9 cellular contexts compared by ENCODE assay signal in genomic region chr2:237688081-237688480, GRCh38.
DNase-seq lines count a peak whose midpoint lies in the region; ATAC-seq and TF ChIP-seq lines count a peak whose summit lies in the region.
"Had no signal": no experiment of that assay in that cellular context is flagged by ENCODE, and none has a peak within 500 bp of the region (broad histone marks: within the 10 kb centered on the region; RNA-seq: fewer than 3 reads in every experiment).

No MANE protein-coding gene starts in this region.

- H3K9me3 Mint-ChIP-seq in IgD-negative memory B cell = no peaks in the 10 kb centered on the region
- H3K9me3 Mint-ChIP-seq in activated naive CD8-positive, alpha-beta T cell (ENCODE audit: low read depth) = no peaks in the 10 kb centered on the region
- no peaks in the 10 kb centered on the region for H3K9me3 Mint-ChIP-seq in stimulated activated effector memory CD8-positive, alpha-beta T cell treated with anti-CD3 and anti-CD28 coated beads, Interleukin-12 subunit alpha, Interleukin-12 subunit beta, amount 100 ng/mL, for 72 hours

- H3K4me3 Mint-ChIP-seq in IgD-negative memory B cell = peak overlapping the region; percentile 73 to 90 (median 82)
- peak overlapping the region; percentile 75 for H3K4me3 Mint-ChIP-seq in activated naive CD8-positive, alpha-beta T cell
- peak overlapping the region; percentile 95 for H3K4me3 Mint-ChIP-seq in stimulated activated effector memory CD8-positive, alpha-beta T cell treated with anti-CD3 and anti-CD28 coated beads, Interleukin-12 subunit alpha, Interleukin-12 subunit beta, amount 100 ng/mL, for 72 hours

- no peaks in the 10 kb centered on the region for H3K9me3 ChIP-seq in WERI-Rb-1 (ENCODE audit: severe bottlenecking)

- H3K27me3 Mint-ChIP-seq in IgD-negative memory B cell = peaks cover 3% of the 10 kb centered on the region
- no peaks in the 10 kb centered on the region for H3K27me3 Mint-ChIP-seq in activated naive CD8-positive, alpha-beta T cell

- H3K27ac ChIP-seq in WERI-Rb-1 = no peak overlapping the region

- DNase-seq in kidney tubule cell (ENCODE audit: low spot score) (peak; percentile 52), WERI-Rb-1 (no peak), amniotic stem cell (lab: John Stamatoyannopoulos, UW) (no peak)
- DNase-seq in stimulated activated effector memory CD8-positive, alpha-beta T cell treated with anti-CD3 and anti-CD28 coated beads, Interleukin-12 subunit alpha, Interleukin-12 subunit beta, amount 100 ng/mL, for 72 hours (ENCODE audit: low spot score in 2 of 2) = no peak
- DNase-seq: dermis blood vessel endothelial cell had no signal

- H3K36me3 Mint-ChIP-seq in IgD-negative memory B cell = peaks cover 5% of the 10 kb centered on the region
- no peaks in the 10 kb centered on the region for H3K36me3 Mint-ChIP-seq in activated naive CD8-positive, alpha-beta T cell
- H3K36me3 Mint-ChIP-seq in stimulated activated effector memory CD8-positive, alpha-beta T cell treated with anti-CD3 and anti-CD28 coated beads, Interleukin-12 subunit alpha, Interleukin-12 subunit beta, amount 100 ng/mL, for 72 hours = peaks cover 9% of the 10 kb centered on the region

- no peaks in the 10 kb centered on the region for H3K27me3 ChIP-seq in WERI-Rb-1 (ENCODE audit: insufficient read depth, low read depth, severe bottlenecking)

- no peaks in the 10 kb centered on the region for H3K36me3 ChIP-seq in WERI-Rb-1

- no peak overlapping the region for H3K4me3 ChIP-seq in WERI-Rb-1 (ENCODE audit: low read depth, low read length)

- peak overlapping the region; percentile 99 to 100 (median 99) for H3K27ac Mint-ChIP-seq in IgD-negative memory B cell
- H3K27ac Mint-ChIP-seq in activated naive CD8-positive, alpha-beta T cell = peak overlapping the region; percentile 90
- H3K27ac Mint-ChIP-seq in stimulated activated effector memory CD8-positive, alpha-beta T cell treated with anti-CD3 and anti-CD28 coated beads, Interleukin-12 subunit alpha, Interleukin-12 subunit beta, amount 100 ng/mL, for 72 hours = peak overlapping the region; percentile 98

- H3K4me1 Mint-ChIP-seq in IgD-negative memory B cell = peaks cover 22 to 43% (median 41%) of the 10 kb centered on the region in 3 donors
- H3K4me1 Mint-ChIP-seq in activated naive CD8-positive, alpha-beta T cell (ENCODE audit: low read depth) = peaks cover 52% of the 10 kb centered on the region
- peaks cover 54% of the 10 kb centered on the region for H3K4me1 Mint-ChIP-seq in stimulated activated effector memory CD8-positive, alpha-beta T cell treated with anti-CD3 and anti-CD28 coated beads, Interleukin-12 subunit alpha, Interleukin-12 subunit beta, amount 100 ng/mL, for 72 hours

- ATAC-seq in stimulated activated effector memory CD8-positive, alpha-beta T cell treated with anti-CD3 and anti-CD28 coated beads, Interleukin-12 subunit alpha, Interleukin-12 subunit beta, amount 100 ng/mL, for 72 hours = no peak
- ATAC-seq in GM18868 (IDR thresholded peaks at IDR 0.05; ENCODE audit: unreplicated experiment) = no peak
- no peak for ATAC-seq in GM18511 (IDR thresholded peaks at IDR 0.05; ENCODE audit: unreplicated experiment)

- TF ChIP-seq CTCF in WERI-Rb-1 (IDR thresholded peaks at IDR 0.05; ENCODE audit: low read depth, low read length) = no peak
